In the genomic region with DNA sequence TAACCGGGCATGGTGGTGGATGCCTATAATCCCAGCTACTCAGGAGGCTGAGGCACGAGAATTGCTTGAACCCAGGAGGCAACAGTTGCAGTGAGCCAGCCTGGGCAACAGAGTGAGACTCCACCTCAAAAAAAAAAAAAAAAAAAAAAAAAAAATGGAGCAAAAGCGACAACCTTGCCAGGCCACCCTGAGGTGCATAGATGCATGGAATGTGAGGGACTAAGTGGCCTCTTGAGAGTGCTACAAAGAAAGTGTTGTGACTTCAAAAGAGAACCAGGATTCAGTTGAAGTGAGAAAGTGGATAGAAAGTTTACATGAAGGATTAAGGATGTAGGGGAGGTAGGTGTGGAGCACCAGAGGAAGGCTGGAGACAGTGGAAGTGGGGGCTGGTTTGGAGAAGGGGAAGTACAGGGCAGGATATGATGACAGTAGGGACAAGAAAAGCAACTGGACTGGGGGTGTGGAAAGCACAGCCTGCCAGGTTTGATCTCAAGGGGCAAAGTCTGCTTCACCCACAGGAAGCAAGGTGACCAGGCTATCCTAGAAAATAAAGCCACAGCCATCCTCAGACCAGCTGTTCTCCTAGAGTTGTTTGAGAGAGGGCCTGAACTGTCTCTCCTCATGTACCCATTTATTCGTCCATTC, we compare ENCODE assay signal across 25 cellular contexts. TPM values are rescaled to one million over a fixed set of nuclear protein-coding genes. Genes with fewer than 3 reads are reported as not detected.
DNase-seq lines count a peak whose midpoint lies in the region; TF ChIP-seq lines count a peak whose summit lies in the region.
"Had no signal": no experiment of that assay in that cellular context is flagged by ENCODE, and none has a peak within 500 bp of the region (broad histone marks: within the 10 kb centered on the region; RNA-seq: fewer than 3 reads in every experiment).

No MANE protein-coding gene starts in this region.

- peak; percentile 4 for DNase-seq in LoVo (ENCODE audit: low spot score)
- no peak for DNase-seq in CD8-positive, alpha-beta memory T cell
- DNase-seq in NCI-H2227 (lab: John Stamatoyannopoulos, UW; ENCODE audit: unreplicated experiment) = no peak
- DNase-seq in NCI-H226 = no peak
- no peak for DNase-seq in GM13977 (ENCODE audit: low spot score)
- DNase-seq: activated CD8-positive, alpha-beta T cell treated with anti-CD3 and anti-CD28 coated beads, Interleukin-2, amount 10 ng/mL, durations not matched to agents 7 days and 5 days; activated naive CD4-positive, alpha-beta T cell treated with anti-CD3 and anti-CD28 coated beads for 36 hours; activated T-cell treated with anti-CD3 and anti-CD28 coated beads, Interleukin-2, amount 50 U/mL, for 24 hours; dermis blood vessel endothelial cell; DND-41; H7; head of caudate nucleus; NCI-H1417; NCI-H2107; NCI-H748 treated with DMSO at 0.1 percent for 48 hours; sigmoid colon; SK-N-SH; T1000; testis had no signal

- H3K4me1 ChIP-seq in BLaER1 treated with 17β-estradiol and CSF1 and Interleukin-3, amounts not matched to agents 10 nM and 100 nM = peaks cover 6 to 16% (median 13%) of the 10 kb centered on the region in 10 experiments; a peak in 18 of 20 replicates
- no peaks in the 10 kb centered on the region for H3K4me1 ChIP-seq in parathyroid adenoma
- H3K4me1 ChIP-seq in CD8-positive, alpha-beta memory T cell (ENCODE audit: insufficient read depth, low read length) = no peaks in the 10 kb centered on the region
- H3K4me1 ChIP-seq: sigmoid colon, testis had no signal

- H4K20me1 ChIP-seq in BLaER1 treated with 17β-estradiol and CSF1 and Interleukin-3, amounts not matched to agents 10 nM and 100 nM = no peaks in the 10 kb centered on the region

- no peaks in the 10 kb centered on the region for H3K79me2 ChIP-seq in parathyroid adenoma

- peak overlapping the region; percentile 21 to 78 (median 43); a peak in 18 of 22 replicates for H3K4me2 ChIP-seq in BLaER1 treated with 17β-estradiol and CSF1 and Interleukin-3, amounts not matched to agents 10 nM and 100 nM
- H3K4me2 ChIP-seq in parathyroid adenoma (ENCODE audit: low read length) = no peak overlapping the region
- H3K4me2 ChIP-seq: SK-N-SH had no signal

- H3K36me3 Mint-ChIP-seq in dendritic cell treated with granulocyte-macrophage colony-stimulating factor and Interleukin-4, amounts not matched to agents 40 ng/mL and 50 ng/mL, for 4 days (ENCODE audit: low read depth) = no peaks in the 10 kb centered on the region
- H3K36me3 Mint-ChIP-seq in CD8-positive, alpha-beta memory T cell = no peaks in the 10 kb centered on the region
- H3K36me3 Mint-ChIP-seq: stimulated activated effector memory CD8-positive, alpha-beta T cell treated with anti-CD3 and anti-CD28 coated beads, Interleukin-12 subunit alpha, Interleukin-12 subunit beta, amount 100 ng/mL, for 72 hours had no signal

- intact Hi-C loops in dendritic cell treated with granulocyte-macrophage colony-stimulating factor and Interleukin-4, amounts not matched to agents 40 ng/mL and 50 ng/mL, for 4 days (cut with micrococcal nuclease) = no loop called here

- peaks cover 3% of the 10 kb centered on the region for H3K27me3 Mint-ChIP-seq in dendritic cell treated with granulocyte-macrophage colony-stimulating factor and Interleukin-4, amounts not matched to agents 40 ng/mL and 50 ng/mL, for 4 days
- peaks cover 5 to 9% of the 10 kb centered on the region in 2 donors for H3K27me3 Mint-ChIP-seq in CD8-positive, alpha-beta memory T cell

- in situ Hi-C loops in GM13977 (cut with MboI; ENCODE audit: low pct_unique_long_range_greater_than_20kb, low sequenced_read_pairs, unreplicated experiment) = no loop called here

- H3K9me3 Mint-ChIP-seq in dendritic cell treated with granulocyte-macrophage colony-stimulating factor and Interleukin-4, amounts not matched to agents 40 ng/mL and 50 ng/mL, for 4 days = no peaks in the 10 kb centered on the region
- H3K9me3 Mint-ChIP-seq in CD8-positive, alpha-beta memory T cell = no peaks in the 10 kb centered on the region
- H3K9me3 Mint-ChIP-seq: activated naive CD4-positive, alpha-beta T cell treated with anti-CD3 and anti-CD28 coated beads for 36 hours; activated T-cell treated with anti-CD3 and anti-CD28 coated beads, Interleukin-2, amount 50 U/mL, for 24 hours; stimulated activated effector memory CD8-positive, alpha-beta T cell treated with anti-CD3 and anti-CD28 coated beads, Interleukin-12 subunit alpha, Interleukin-12 subunit beta, amount 100 ng/mL, for 72 hours had no signal

- POLR2A ChIA-PET in CD8-positive, alpha-beta memory T cell (lab: Charles Lee) = no interaction called here

- no peaks in the 10 kb centered on the region for H3K27me3 ChIP-seq in BLaER1 treated with 17β-estradiol and CSF1 and Interleukin-3, amounts not matched to agents 10 nM and 100 nM
- no peaks in the 10 kb centered on the region for H3K27me3 ChIP-seq in parathyroid adenoma (ENCODE audit: control insufficient read depth, insufficient read depth, low read length)
- no peaks in the 10 kb centered on the region for H3K27me3 ChIP-seq in CD8-positive, alpha-beta memory T cell (ENCODE audit: insufficient read depth, low read length, poor library complexity, severe bottlenecking)
- H3K27me3 ChIP-seq: cardiac muscle cell, sigmoid colon, testis had no signal

- H3K4me3 ChIP-seq in BLaER1 treated with 17β-estradiol and CSF1 and Interleukin-3, amounts not matched to agents 10 nM and 100 nM = no peak overlapping the region
- H3K4me3 ChIP-seq in parathyroid adenoma (ENCODE audit: low read depth, low read length) = no peak overlapping the region
- H3K4me3 ChIP-seq in CD8-positive, alpha-beta memory T cell (ENCODE audit: low read length) = no peak overlapping the region
- H3K4me3 ChIP-seq: cardiac muscle cell, sigmoid colon, testis had no signal

- no peak overlapping the region for H3K9ac ChIP-seq in BLaER1 treated with 17β-estradiol and CSF1 and Interleukin-3, amounts not matched to agents 10 nM and 100 nM
- no peak overlapping the region for H3K9ac ChIP-seq in parathyroid adenoma
- H3K9ac ChIP-seq: SK-N-SH had no signal

- peak overlapping the region in 3 of 11 experiments; percentile 27 to 33 (median 27); a peak in 3 of 22 replicates for H3K27ac ChIP-seq in BLaER1 treated with 17β-estradiol and CSF1 and Interleukin-3, amounts not matched to agents 10 nM and 100 nM
- H3K27ac ChIP-seq in parathyroid adenoma = no peak overlapping the region
- H3K27ac ChIP-seq in CD8-positive, alpha-beta memory T cell (ENCODE audit: low read depth, low read length) = no peak overlapping the region
- H3K27ac ChIP-seq: cardiac muscle cell, sigmoid colon, testis had no signal

- no peak overlapping the region for H3K4me3 Mint-ChIP-seq in dendritic cell treated with granulocyte-macrophage colony-stimulating factor and Interleukin-4, amounts not matched to agents 40 ng/mL and 50 ng/mL, for 4 days
- H3K4me3 Mint-ChIP-seq in CD8-positive, alpha-beta memory T cell = no peak overlapping the region
- H3K4me3 Mint-ChIP-seq: activated CD8-positive, alpha-beta T cell treated with anti-CD3 and anti-CD28 coated beads, Interleukin-2, amount 10 ng/mL, durations not matched to agents 7 days and 5 days; activated naive CD4-positive, alpha-beta T cell treated with anti-CD3 and anti-CD28 coated beads for 36 hours; activated T-cell treated with anti-CD3 and anti-CD28 coated beads, Interleukin-2, amount 50 U/mL, for 24 hours; stimulated activated effector memory CD8-positive, alpha-beta T cell treated with anti-CD3 and anti-CD28 coated beads, Interleukin-12 subunit alpha, Interleukin-12 subunit beta, amount 100 ng/mL, for 72 hours had no signal

- H3K27ac Mint-ChIP-seq in dendritic cell treated with granulocyte-macrophage colony-stimulating factor and Interleukin-4, amounts not matched to agents 40 ng/mL and 50 ng/mL, for 4 days = peak overlapping the region; percentile 7
- peak overlapping the region in 1 of 8 donors; percentile 75 for H3K27ac Mint-ChIP-seq in CD8-positive, alpha-beta memory T cell
- H3K27ac Mint-ChIP-seq: activated CD8-positive, alpha-beta T cell treated with anti-CD3 and anti-CD28 coated beads, Interleukin-2, amount 10 ng/mL, durations not matched to agents 7 days and 5 days; activated naive CD4-positive, alpha-beta T cell treated with anti-CD3 and anti-CD28 coated beads for 36 hours; activated T-cell treated with anti-CD3 and anti-CD28 coated beads, Interleukin-2, amount 50 U/mL, for 24 hours; stimulated activated effector memory CD8-positive, alpha-beta T cell treated with anti-CD3 and anti-CD28 coated beads, Interleukin-12 subunit alpha, Interleukin-12 subunit beta, amount 100 ng/mL, for 72 hours had no signal

- CTCF ChIA-PET in CD8-positive, alpha-beta memory T cell (lab: Charles Lee) = no interaction called here

- TF ChIP-seq CTCF in parathyroid adenoma (IDR thresholded peaks at IDR 0.05) (no peak), GM13977 (IDR thresholded peaks at IDR 0.05; ENCODE audit: extremely low read depth, insufficient read depth, missing control alignments) (no peak)

- peak overlapping the region; percentile 38 for H2AFZ ChIP-seq in parathyroid adenoma

- no peaks in the 10 kb centered on the region for H3K9me3 ChIP-seq in BLaER1 treated with 17β-estradiol and CSF1 and Interleukin-3, amounts not matched to agents 10 nM and 100 nM (replicated peaks in 1 of 11)
- no peaks in the 10 kb centered on the region for H3K9me3 ChIP-seq in parathyroid adenoma (ENCODE audit: control insufficient read depth, low read length)
- H3K9me3 ChIP-seq in CD8-positive, alpha-beta memory T cell (ENCODE audit: low read length) = no peaks in the 10 kb centered on the region
- H3K9me3 ChIP-seq: sigmoid colon, SK-N-SH, testis had no signal

- H3K36me3 ChIP-seq in BLaER1 treated with 17β-estradiol and CSF1 and Interleukin-3, amounts not matched to agents 10 nM and 100 nM = no peaks in the 10 kb centered on the region
- H3K36me3 ChIP-seq in parathyroid adenoma (ENCODE audit: control insufficient read depth, insufficient read depth, low read length) = no peaks in the 10 kb centered on the region
- no peaks in the 10 kb centered on the region for H3K36me3 ChIP-seq in CD8-positive, alpha-beta memory T cell (ENCODE audit: insufficient read depth, low read length)
- H3K36me3 ChIP-seq: cardiac muscle cell, sigmoid colon had no signal

- H3K4me1 Mint-ChIP-seq in dendritic cell treated with granulocyte-macrophage colony-stimulating factor and Interleukin-4, amounts not matched to agents 40 ng/mL and 50 ng/mL, for 4 days (ENCODE audit: low read depth) = peaks cover 11% of the 10 kb centered on the region
- H3K4me1 Mint-ChIP-seq in CD8-positive, alpha-beta memory T cell = no peaks in the 10 kb centered on the region
- H3K4me1 Mint-ChIP-seq: stimulated activated effector memory CD8-positive, alpha-beta T cell treated with anti-CD3 and anti-CD28 coated beads, Interleukin-12 subunit alpha, Interleukin-12 subunit beta, amount 100 ng/mL, for 72 hours had no signal

RNA-seq across cellular contexts. Expression of gene OLFML1, which starts 36.0 kb away (rescaled TPM):
- total RNA-seq in CD8-positive, alpha-beta memory T cell = not detected
- polyA plus RNA-seq in CD8-positive, alpha-beta memory T cell = not detected
- total RNA-seq: activated CD8-positive, alpha-beta T cell treated with anti-CD3 and anti-CD28 coated beads, Interleukin-2, amount 10 ng/mL, durations not matched to agents 7 days and 5 days; activated naive CD4-positive, alpha-beta T cell treated with anti-CD3 and anti-CD28 coated beads for 36 hours; dermis blood vessel endothelial cell; endothelial cell of umbilical vein had no signal
- polyA plus RNA-seq: endothelial cell of umbilical vein, SK-N-SH had no signal
